In the genomic region with DNA sequence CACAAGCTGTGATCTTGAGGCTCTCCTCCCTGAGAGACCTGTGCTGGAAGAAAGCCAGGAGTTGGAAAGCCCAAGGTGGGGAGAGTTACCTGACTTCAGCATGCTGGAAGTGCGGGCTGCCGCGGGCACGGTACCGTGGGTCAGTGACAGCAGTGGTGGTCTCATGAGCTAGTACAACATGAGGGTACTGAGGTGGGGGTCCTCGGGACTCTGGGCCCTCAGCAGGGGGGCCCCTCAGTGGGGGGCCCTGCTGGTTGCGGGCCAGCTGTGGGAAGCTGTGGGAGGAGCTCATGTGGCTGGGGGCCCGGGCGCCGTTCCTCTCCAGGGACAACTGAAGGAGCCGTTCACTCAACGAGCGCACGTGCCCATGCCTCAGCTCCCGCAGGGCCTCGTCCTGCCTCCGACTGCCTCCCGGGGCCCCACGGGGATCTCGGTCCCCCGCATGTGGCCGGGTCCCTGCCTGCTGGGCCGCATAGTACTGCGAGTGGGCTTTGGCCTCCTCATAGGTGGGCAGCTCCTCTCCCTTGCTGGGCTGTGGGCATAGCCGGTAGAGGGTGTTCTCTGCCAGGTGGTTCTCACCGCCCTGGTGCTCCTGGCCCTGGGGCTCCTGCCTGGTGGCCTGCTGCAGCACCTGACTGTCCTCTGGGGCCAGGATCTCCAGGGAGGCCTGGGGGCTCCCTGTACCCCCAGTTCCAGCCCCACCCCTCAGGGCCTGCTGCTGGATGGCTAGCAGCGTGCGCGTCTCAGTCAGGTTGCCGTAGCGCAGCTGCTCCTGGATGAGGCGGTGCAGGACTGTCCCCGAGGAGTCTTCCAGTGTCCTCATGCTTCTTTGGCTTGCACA, we compare ENCODE assay signal across 12 cellular contexts. TPM values are rescaled to one million over a fixed set of nuclear protein-coding genes. Genes with fewer than 3 reads are reported as not detected.
DNase-seq lines count a peak whose midpoint lies in the region; TF ChIP-seq lines count a peak whose summit lies in the region.
"Had no signal": no experiment of that assay in that cellular context is flagged by ENCODE, and none has a peak within 500 bp of the region (broad histone marks: within the 10 kb centered on the region; RNA-seq: fewer than 3 reads in every experiment).

No MANE protein-coding gene starts in this region.

- H3K4me3 ChIP-seq in AG04449 (ENCODE audit: low read depth, low read length) = peak overlapping the region; percentile 99
- peak overlapping the region in 3 of 4 donors; percentile 64 to 81 (median 78) for H3K4me3 ChIP-seq in esophagus squamous epithelium
- no peak overlapping the region for H3K4me3 ChIP-seq in parathyroid adenoma (ENCODE audit: low read depth, low read length)

- H3K27me3 ChIP-seq in esophagus squamous epithelium (peaks cover 0 to 24% (median 0%) of the 10 kb centered on the region in 4 donors), parathyroid adenoma (ENCODE audit: control insufficient read depth, insufficient read depth, low read length) (no peaks in the 10 kb centered on the region)

- peaks cover 35 to 63% (median 46%) of the 10 kb centered on the region in 3 donors for H3K36me3 ChIP-seq in esophagus squamous epithelium
- no peaks in the 10 kb centered on the region for H3K36me3 ChIP-seq in parathyroid adenoma (ENCODE audit: control insufficient read depth, insufficient read depth, low read length)

- H3K9me3 ChIP-seq in esophagus squamous epithelium (no peaks in the 10 kb centered on the region), parathyroid adenoma (ENCODE audit: control insufficient read depth, low read length) (no peaks in the 10 kb centered on the region)

- H3K9ac ChIP-seq in parathyroid adenoma = no peak overlapping the region

- POLR2A ChIA-PET in AG04449 (lab: Yijun Ruan, JAX) = interaction anchor here (0.5 to 13.6 kb wide), 21 partner anchors 8 to 133 kb away, joined by 3 to 172 read pairs (median 9); partner anchors contain the start of genes ANAPC13 and CEP63

- TF ChIP-seq POLR2A in esophagus squamous epithelium (IDR thresholded peaks at IDR 0.05) = no peak

- H3K4me1 ChIP-seq in esophagus squamous epithelium = peaks cover 31 to 93% (median 76%) of the 10 kb centered on the region in 3 donors
- H3K4me1 ChIP-seq in parathyroid adenoma = peaks cover 40% of the 10 kb centered on the region

- no peak for TF ChIP-seq CTCF in AG04449 (IDR thresholded peaks at IDR 0.05; ENCODE audit: insufficient read depth, low read length, missing control alignments)
- no peak for TF ChIP-seq CTCF in esophagus squamous epithelium (IDR thresholded peaks at IDR 0.05)
- no peak for TF ChIP-seq CTCF in parathyroid adenoma (IDR thresholded peaks at IDR 0.05)

- intact Hi-C loops in esophagus squamous epithelium (cut with DNase I) = no loop called here

- H3K27ac ChIP-seq in esophagus squamous epithelium = peak overlapping the region; percentile 94 to 100 (median 97)
- peak overlapping the region; percentile 40 for H3K27ac ChIP-seq in parathyroid adenoma

- WGBS in esophagus squamous epithelium, 2 donors = 68 to 95% methylated on average over 12 to 15 of the region's 33 CpGs

- no peak overlapping the region for H2AFZ ChIP-seq in parathyroid adenoma

- H3K79me2 ChIP-seq in parathyroid adenoma = peaks cover 5% of the 10 kb centered on the region

- DNase-seq in AG04449 (ENCODE audit: low read depth, low spot score) (no peak), NCI-H2171 (lab: John Stamatoyannopoulos, UW) (peak; percentile 15), esophagus squamous epithelium (lab: John Stamatoyannopoulos, UW) (no peak), NCI-H510A treated with DMSO at 0.1 percent for 48 hours (lab: John Stamatoyannopoulos, UW) (no peak), cortex of kidney (lab: John Stamatoyannopoulos, UW) (no peak), NCI-H526 treated with DMSO at 0.1 percent for 48 hours (lab: John Stamatoyannopoulos, UW) (no peak), epidermal melanocyte (ENCODE audit: insufficient read length, low spot score) (no peak)
- DNase-seq: activated CD4-positive, alpha-beta T cell treated with anti-CD3 and anti-CD28 coated beads for 36 hours; CD8-positive, alpha-beta memory T cell; immature natural killer cell; stimulated activated CD4-positive, alpha-beta T cell treated with anti-CD3 and anti-CD28 coated beads, Interleukin-15, amount 100 ng/mL, for 24 hours had no signal

- H3K4me2 ChIP-seq in parathyroid adenoma (ENCODE audit: low read length) = no peak overlapping the region

- CTCF ChIA-PET in AG04449 (lab: Yijun Ruan, JAX) = interaction anchor here (0.7 to 6.8 kb wide), 14 partner anchors 9 to 116 kb away, joined by 3 to 62 read pairs (median 4); no protein-coding TSS in a partner anchor

RNA-seq across cellular contexts. Expression of gene AMOTL2, which starts 3.4 kb away (rescaled TPM):
- 10 to 100 TPM; 54.5 to 99.0 (median 59.1) TPM for total RNA-seq in esophagus squamous epithelium
- total RNA-seq: CD8-positive, alpha-beta memory T cell had no signal
